ENCODE assay signal across 11 cellular contexts in the genomic region with DNA sequence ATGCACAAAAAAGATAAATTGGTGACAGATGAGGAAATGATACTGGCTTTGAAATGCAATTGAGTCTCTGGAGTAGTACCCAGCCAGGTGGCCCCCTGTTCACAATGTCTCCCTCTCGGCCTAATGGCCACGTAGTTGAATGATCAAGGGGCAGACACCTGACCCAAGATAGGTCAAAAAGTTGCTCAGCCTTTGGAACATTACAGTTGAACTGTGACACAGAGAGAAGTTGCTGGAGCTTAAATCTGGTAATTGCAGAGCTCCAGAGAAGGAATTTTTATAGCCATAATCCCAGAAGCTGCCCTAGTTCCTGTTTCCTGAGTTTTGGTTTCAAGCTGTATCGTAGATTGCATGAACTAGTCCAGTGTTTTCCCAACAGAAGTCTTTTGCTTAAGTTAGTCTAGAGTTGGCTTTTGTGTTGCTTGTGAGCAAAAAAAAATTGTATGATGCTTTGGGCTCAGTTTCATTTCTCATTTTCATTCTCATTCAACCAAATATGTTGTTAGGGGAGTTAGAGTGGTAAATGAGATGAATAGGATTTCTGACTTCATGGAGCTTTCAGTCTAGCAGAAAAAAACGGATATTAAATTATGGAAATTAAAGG.
DNase-seq lines count a peak whose midpoint lies in the region; ATAC-seq lines count a peak whose summit lies in the region.
"Had no signal": no experiment of that assay in that cellular context is flagged by ENCODE, and none has a peak within 500 bp of the region (broad histone marks: within the 10 kb centered on the region; RNA-seq: fewer than 3 reads in every experiment).

No MANE protein-coding gene starts in this region.

- H3K27me3 Mint-ChIP-seq in activated CD4-positive, alpha-beta memory T cell treated with anti-CD3 and anti-CD28 coated beads, Interleukin-2, amount 10 ng/mL, durations not matched to agents 7 days and 5 days: no peaks in the 10 kb centered on the region

- H2AK5ac ChIP-seq in mesendoderm (ENCODE audit: low read length): no peak overlapping the region

- H4K20me1 ChIP-seq in BLaER1 treated with 17β-estradiol and CSF1 and Interleukin-3, amounts not matched to agents 10 nM and 100 nM: no peaks in the 10 kb centered on the region

- ATAC-seq in GM19438 (IDR thresholded peaks at IDR 0.05; ENCODE audit: low read depth, unreplicated experiment) (peak; percentile 89), HG02943 (IDR thresholded peaks at IDR 0.05; ENCODE audit: low read depth, unreplicated experiment) (peak; percentile 75)

- no peak overlapping the region for H4K5ac ChIP-seq in mesendoderm (ENCODE audit: low read length)

- no peak overlapping the region for H3K9ac ChIP-seq in BLaER1 treated with 17β-estradiol and CSF1 and Interleukin-3, amounts not matched to agents 10 nM and 100 nM
- no peak overlapping the region for H3K9ac ChIP-seq in SK-N-MC (ENCODE audit: insufficient read length)
- H3K9ac ChIP-seq in mesendoderm (ENCODE audit: low read length): no peak overlapping the region
- H3K9ac ChIP-seq: neural progenitor cell had no signal

- WGBS in mesendoderm (ENCODE audit: extremely low coverage, insufficient coverage, low lambda C conversion rate): no CpG with 5 or more reads among the region's 4 CpGs

- CTCF ChIA-PET in activated CD4-positive, alpha-beta memory T cell treated with anti-CD3 and anti-CD28 coated beads, Interleukin-2, amount 10 ng/mL, durations not matched to agents 7 days and 5 days (lab: Charles Lee): no interaction called here

- H4K8ac ChIP-seq in mesendoderm (ENCODE audit: low read depth, low read length): no peak overlapping the region

- no peaks in the 10 kb centered on the region for H3K4me1 Mint-ChIP-seq in activated CD4-positive, alpha-beta memory T cell treated with anti-CD3 and anti-CD28 coated beads, Interleukin-2, amount 10 ng/mL, durations not matched to agents 7 days and 5 days

- H3K18ac ChIP-seq in mesendoderm (ENCODE audit: low read length): no peak overlapping the region

- no peak overlapping the region for H2BK15ac ChIP-seq in mesendoderm (replicated peaks; ENCODE audit: low read depth)

- no peak overlapping the region for H3K4me3 ChIP-seq in BLaER1 treated with 17β-estradiol and CSF1 and Interleukin-3, amounts not matched to agents 10 nM and 100 nM
- H3K4me3 ChIP-seq in SK-N-MC (peak overlapping the region; percentile 34; the same call in 1 of the 2 replicates), mesendoderm (ENCODE audit: low read length) (no peak overlapping the region)
- H3K4me3 ChIP-seq: neural progenitor cell had no signal

- no peak overlapping the region for H2BK120ac ChIP-seq in mesendoderm (ENCODE audit: low read depth, low read length)

- no peaks in the 10 kb centered on the region for H3K27me3 ChIP-seq in BLaER1 treated with 17β-estradiol and CSF1 and Interleukin-3, amounts not matched to agents 10 nM and 100 nM
- H3K27me3 ChIP-seq in mesendoderm (ENCODE audit: insufficient read depth, low read length, poor library complexity): no peaks in the 10 kb centered on the region
- H3K27me3 ChIP-seq: neural progenitor cell had no signal

- no peak overlapping the region for H3K27ac ChIP-seq in BLaER1 treated with 17β-estradiol and CSF1 and Interleukin-3, amounts not matched to agents 10 nM and 100 nM
- H3K27ac ChIP-seq in SK-N-MC (peak overlapping the region; percentile 76), mesendoderm (ENCODE audit: low read depth, low read length) (no peak overlapping the region)
- H3K27ac ChIP-seq: neural progenitor cell had no signal

- no peaks in the 10 kb centered on the region for H3K79me2 ChIP-seq in mesendoderm (ENCODE audit: control insufficient read depth, insufficient read depth, low read length)

- H3K9me3 ChIP-seq in BLaER1 treated with 17β-estradiol and CSF1 and Interleukin-3, amounts not matched to agents 10 nM and 100 nM (replicated peaks in 1 of 11): peaks cover 23 to 26% (median 24%) of the 10 kb centered on the region in 11 experiments
- no peaks in the 10 kb centered on the region for H3K9me3 ChIP-seq in SK-N-MC (ENCODE audit: low read depth, low read length)

- POLR2A ChIA-PET in activated CD4-positive, alpha-beta memory T cell treated with anti-CD3 and anti-CD28 coated beads, Interleukin-2, amount 10 ng/mL, durations not matched to agents 7 days and 5 days (lab: Charles Lee): no interaction called here

- H3K4ac ChIP-seq in mesendoderm (ENCODE audit: low read depth, low read length): no peak overlapping the region

- no peak overlapping the region for H3K4me3 Mint-ChIP-seq in activated CD4-positive, alpha-beta memory T cell treated with anti-CD3 and anti-CD28 coated beads, Interleukin-2, amount 10 ng/mL, durations not matched to agents 7 days and 5 days
- H3K4me3 Mint-ChIP-seq: neural progenitor cell had no signal

- peaks cover 0 to 5% (median 0%) of the 10 kb centered on the region in 11 experiments; a peak in 1 of 22 replicates for H3K36me3 ChIP-seq in BLaER1 treated with 17β-estradiol and CSF1 and Interleukin-3, amounts not matched to agents 10 nM and 100 nM
- H3K36me3 ChIP-seq in SK-N-MC (ENCODE audit: insufficient read depth, low read length): no peaks in the 10 kb centered on the region
- H3K36me3 ChIP-seq in mesendoderm (ENCODE audit: control insufficient read depth, insufficient read depth, low read length): no peaks in the 10 kb centered on the region
- H3K36me3 ChIP-seq: neural progenitor cell had no signal

- H3K9me3 Mint-ChIP-seq in activated CD4-positive, alpha-beta memory T cell treated with anti-CD3 and anti-CD28 coated beads, Interleukin-2, amount 10 ng/mL, durations not matched to agents 7 days and 5 days: no peaks in the 10 kb centered on the region

- H2BK5ac ChIP-seq in mesendoderm (ENCODE audit: low read length): no peak overlapping the region

- no peak overlapping the region for H3K56ac ChIP-seq in mesendoderm (ENCODE audit: low read length)

- DNase-seq in SK-N-MC (ENCODE audit: low read depth, low spot score) (no peak), NCI-H526 treated with DMSO at 0.1 percent for 48 hours (lab: John Stamatoyannopoulos, UW) (no peak), NCI-H1105 (lab: John Stamatoyannopoulos, UW) (no peak), mesendoderm (no peak)
- no peak for DNase-seq in activated CD4-positive, alpha-beta memory T cell treated with anti-CD3 and anti-CD28 coated beads, Interleukin-2, amount 10 ng/mL, durations not matched to agents 7 days and 5 days
- DNase-seq: effector memory CD4-positive, alpha-beta T cell; NCI-H1417 treated with DMSO at 0.1 percent for 48 hours had no signal

- no peak overlapping the region for H3K23ac ChIP-seq in mesendoderm (ENCODE audit: low read length)

- H3K4me1 ChIP-seq in BLaER1 treated with 17β-estradiol and CSF1 and Interleukin-3, amounts not matched to agents 10 nM and 100 nM: peaks cover 0 to 20% (median 5%) of the 10 kb centered on the region in 10 experiments; a peak in 12 of 20 replicates
- no peaks in the 10 kb centered on the region for H3K4me1 ChIP-seq in mesendoderm (ENCODE audit: control insufficient read depth, low read depth, low read length)

- H3K36me3 Mint-ChIP-seq in activated CD4-positive, alpha-beta memory T cell treated with anti-CD3 and anti-CD28 coated beads, Interleukin-2, amount 10 ng/mL, durations not matched to agents 7 days and 5 days (ENCODE audit: low read depth): no peaks in the 10 kb centered on the region

- no peaks in the 10 kb centered on the region for H3K79me1 ChIP-seq in mesendoderm (ENCODE audit: low read length)

- peak overlapping the region in 8 of 11 experiments; percentile 9 to 68 (median 33); a peak in 13 of 22 replicates for H3K4me2 ChIP-seq in BLaER1 treated with 17β-estradiol and CSF1 and Interleukin-3, amounts not matched to agents 10 nM and 100 nM
- no peak overlapping the region for H3K4me2 ChIP-seq in mesendoderm (ENCODE audit: low read length)
- H3K4me2 ChIP-seq: neural progenitor cell had no signal

- no peak overlapping the region for H3K27ac Mint-ChIP-seq in activated CD4-positive, alpha-beta memory T cell treated with anti-CD3 and anti-CD28 coated beads, Interleukin-2, amount 10 ng/mL, durations not matched to agents 7 days and 5 days
- H3K27ac Mint-ChIP-seq: neural progenitor cell had no signal
